ENCODE assay signal across 9 cellular contexts in genomic region chr13:112477070-112477619, GRCh38.
"Had no signal": no experiment of that assay in that cellular context is flagged by ENCODE, and none has a peak within 500 bp of the region (broad histone marks: within the 10 kb centered on the region; RNA-seq: fewer than 3 reads in every experiment).

No MANE protein-coding gene starts in this region.

- H3K4me3 Mint-ChIP-seq: HFFc6 had no signal

- H2AFZ ChIP-seq: GM23248 had no signal

- H3K4me1 ChIP-seq: HAP-1 had no signal

- ATAC-seq: HCT116 had no signal

- H3K9ac ChIP-seq: GM23248 had no signal

- H3K27ac Mint-ChIP-seq: HFFc6 had no signal

- H3K9me3 Mint-ChIP-seq: HFFc6 had no signal

- H3K36me3 ChIP-seq: HAP-1 had no signal

- DNase-seq: GM23248, GOT3, H7, HFFc6, IMR-90, KBM-7 had no signal

- H3K27ac ChIP-seq: GM23248, HL-60 had no signal

- H3K4me3 ChIP-seq: GM23248, HAP-1 had no signal

- H3K9me3 ChIP-seq: HAP-1 had no signal
